ENCODE assay signal across 14 cellular contexts in genomic region chr11:24748261-24748660, GRCh38.
"Had no signal": no experiment of that assay in that cellular context is flagged by ENCODE, and none has a peak within 500 bp of the region (broad histone marks: within the 10 kb centered on the region; RNA-seq: fewer than 3 reads in every experiment).

No MANE protein-coding gene starts in this region.

- ATAC-seq: gastrocnemius medialis, heart right ventricle, left lobe of liver, natural killer cell had no signal

- H3K9me3 ChIP-seq: colonic mucosa, gastrocnemius medialis, heart right ventricle, tibial artery, uterus had no signal

- H3K4me3 Mint-ChIP-seq: activated CD4-positive, alpha-beta memory T cell treated with anti-CD3 and anti-CD28 coated beads, Interleukin-2, amount 10 ng/mL, durations not matched to agents 7 days and 5 days; natural killer cell had no signal

- DNase-seq: activated CD4-positive, alpha-beta memory T cell treated with anti-CD3 and anti-CD28 coated beads, Interleukin-2, amount 10 ng/mL, durations not matched to agents 7 days and 5 days; activated CD4-positive, alpha-beta T cell treated with anti-CD3 and anti-CD28 coated beads for 1 hour; colonic mucosa; effector CD4-positive, alpha-beta T cell; gastrocnemius medialis; heart right ventricle; islet precursor cell; mammary epithelial cell; natural killer cell; stimulated activated CD4-positive, alpha-beta T cell treated with anti-CD3 and anti-CD28 coated beads, Interleukin-4, amount 100 ng/mL, for 4 hours; tibial artery; uterus had no signal

- H3K4me1 Mint-ChIP-seq: activated CD4-positive, alpha-beta memory T cell treated with anti-CD3 and anti-CD28 coated beads, Interleukin-2, amount 10 ng/mL, durations not matched to agents 7 days and 5 days; natural killer cell had no signal

- H3K27me3 Mint-ChIP-seq: activated CD4-positive, alpha-beta memory T cell treated with anti-CD3 and anti-CD28 coated beads, Interleukin-2, amount 10 ng/mL, durations not matched to agents 7 days and 5 days had no signal

- H3K27ac Mint-ChIP-seq: activated CD4-positive, alpha-beta memory T cell treated with anti-CD3 and anti-CD28 coated beads, Interleukin-2, amount 10 ng/mL, durations not matched to agents 7 days and 5 days; natural killer cell had no signal

- H3K27ac ChIP-seq: colonic mucosa, gastrocnemius medialis, heart right ventricle, skin epidermis, tibial artery, uterus had no signal

- H3K4me3 ChIP-seq: colonic mucosa, gastrocnemius medialis, heart right ventricle, skin epidermis, tibial artery, uterus had no signal

- H3K4me1 ChIP-seq: colonic mucosa, gastrocnemius medialis, heart right ventricle, tibial artery, uterus had no signal

- H3K27me3 ChIP-seq: colonic mucosa, gastrocnemius medialis, heart right ventricle, tibial artery, uterus had no signal

- H3K36me3 ChIP-seq: colonic mucosa, gastrocnemius medialis, heart right ventricle, tibial artery, uterus had no signal
